1 cellular context compared by ENCODE assay signal in genomic region chr19:5594521-5594950, GRCh38.
TF ChIP-seq lines count a peak whose summit lies in the region.

No MANE protein-coding gene starts in this region.

TF ChIP-seq in HepG2, 621 proteins besides CTCF, POLR2A, EP300 and RAD21 (continued from another document and continues in another):
- TF ChIP-seq GMEB1 (CRISPR knock-in tag; IDR thresholded peaks at IDR 0.05; ENCODE audit: borderline replicate concordance): no peak; the same call in 1 of the 2 replicates
- TF ChIP-seq MAX (IDR thresholded peaks at IDR 0.05): peak; percentile 80
- TF ChIP-seq BCL3 (CRISPR knock-in tag; IDR thresholded peaks at IDR 0.05): no peak
- no peak for TF ChIP-seq CHCHD3 (CRISPR knock-in tag; IDR thresholded peaks at IDR 0.05)
- no peak for TF ChIP-seq MED13 (CRISPR knock-in tag; IDR thresholded peaks at IDR 0.05)
- TF ChIP-seq ZNF335 (CRISPR knock-in tag; IDR thresholded peaks at IDR 0.05): no peak
- TF ChIP-seq CREM (IDR thresholded peaks at IDR 0.05): peak; percentile 44; the same call in 1 of the 2 replicates
- TF ChIP-seq CREM (CRISPR knock-in tag; IDR thresholded peaks at IDR 0.05): no peak
- peak; percentile 85 for TF ChIP-seq ZNF331 (CRISPR knock-in tag; IDR thresholded peaks at IDR 0.05)
- TF ChIP-seq BHLHE40 (IDR thresholded peaks at IDR 0.05; ENCODE audit: low read length): peak; percentile 68
- TF ChIP-seq RFX3 (CRISPR knock-in tag; IDR thresholded peaks at IDR 0.05): no peak
- TF ChIP-seq SRSF4 (IDR thresholded peaks at IDR 0.05; ENCODE audit: low read depth, low read length, poor library complexity, severe bottlenecking): no peak
- 0 out of 2 replicates have a peak, but pooled peaks have one; percentile 28 for TF ChIP-seq PRDM10 (CRISPR knock-in tag; IDR thresholded peaks at IDR 0.05; ENCODE audit: low read depth)
- peak; percentile 79 for TF ChIP-seq IRF2 (CRISPR knock-in tag; IDR thresholded peaks at IDR 0.05)
- 0 out of 2 replicates have a peak, but pooled peaks have one; percentile 49 for TF ChIP-seq ZNF609 (CRISPR knock-in tag; IDR thresholded peaks at IDR 0.05; ENCODE audit: borderline replicate concordance)
- no peak for TF ChIP-seq HNF1A (IDR thresholded peaks at IDR 0.05; ENCODE audit: low read depth)
- peak; percentile 49; the same call in 1 of the 2 replicates for TF ChIP-seq HNF1A (CRISPR knock-in tag; IDR thresholded peaks at IDR 0.05; ENCODE audit: borderline replicate concordance)
- TF ChIP-seq NCOA5 (CRISPR knock-in tag; IDR thresholded peaks at IDR 0.05): no peak
- peak; percentile 81 for TF ChIP-seq ZSCAN25 (CRISPR knock-in tag; IDR thresholded peaks at IDR 0.05)
- TF ChIP-seq TOE1 (CRISPR knock-in tag; IDR thresholded peaks at IDR 0.05): no peak
- no peak for TF ChIP-seq ZNF773 (CRISPR knock-in tag; IDR thresholded peaks at IDR 0.05; ENCODE audit: borderline replicate concordance)
- TF ChIP-seq GLMP (CRISPR knock-in tag; IDR thresholded peaks at IDR 0.05; ENCODE audit: borderline replicate concordance): no peak
- peak; percentile 30; the same call in 1 of the 2 replicates for TF ChIP-seq SP5 (CRISPR knock-in tag; IDR thresholded peaks at IDR 0.05; ENCODE audit: borderline replicate concordance, low read depth)
- TF ChIP-seq U2AF2 (IDR thresholded peaks at IDR 0.05; ENCODE audit: low read depth, low read length): no peak
- TF ChIP-seq KDM6A (CRISPR knock-in tag; IDR thresholded peaks at IDR 0.05; ENCODE audit: low read depth): peak; percentile 85
- TF ChIP-seq THAP7 (CRISPR knock-in tag; IDR thresholded peaks at IDR 0.05): no peak
- no peak for TF ChIP-seq RFX1 (IDR thresholded peaks at IDR 0.05)
- TF ChIP-seq ATF2 (CRISPR knock-in tag; IDR thresholded peaks at IDR 0.05): peak; percentile 63; the same call in 1 of the 2 replicates
- TF ChIP-seq SMC3 (IDR thresholded peaks at IDR 0.05; ENCODE audit: low read length): no peak
- TF ChIP-seq ELF3 (CRISPR knock-in tag; IDR thresholded peaks at IDR 0.05): peak; percentile 60
- TF ChIP-seq SOX6 (IDR thresholded peaks at IDR 0.05): no peak
- TF ChIP-seq SOX6 (CRISPR knock-in tag; IDR thresholded peaks at IDR 0.05): peak; percentile 65
- peak; percentile 23; the same call in 1 of the 2 replicates for TF ChIP-seq SMAD1 (CRISPR knock-in tag; IDR thresholded peaks at IDR 0.05; ENCODE audit: borderline replicate concordance, low read depth)
- 0 out of 2 replicates have a peak, but pooled peaks have one; percentile 62 for TF ChIP-seq TGIF2 (CRISPR knock-in tag; IDR thresholded peaks at IDR 0.05)
- TF ChIP-seq ZNF280D (CRISPR knock-in tag; IDR thresholded peaks at IDR 0.05): 0 out of 2 replicates have a peak, but pooled peaks have one; percentile 72
- TF ChIP-seq ZKSCAN5 (CRISPR knock-in tag; IDR thresholded peaks at IDR 0.05): no peak
